ENCODE assay signal across 14 cellular contexts in genomic region chr18:44143054-44143453, GRCh38.
DNase-seq lines count a peak whose midpoint lies in the region; ATAC-seq lines count a peak whose summit lies in the region.
"Had no signal": no experiment of that assay in that cellular context is flagged by ENCODE, and none has a peak within 500 bp of the region (broad histone marks: within the 10 kb centered on the region; RNA-seq: fewer than 3 reads in every experiment).

No MANE protein-coding gene starts in this region.

- no peak for ATAC-seq in GM18498 (IDR thresholded peaks at IDR 0.05; ENCODE audit: unreplicated experiment)
- no peak for ATAC-seq in HG03432 (IDR thresholded peaks at IDR 0.05; ENCODE audit: unreplicated experiment)
- ATAC-seq in HG02642 (IDR thresholded peaks at IDR 0.05; ENCODE audit: poor library complexity, unreplicated experiment) = no peak
- ATAC-seq: A549, HCT116, HepG2 had no signal

- DNase-seq in SK-N-DZ (ENCODE audit: low spot score) = peak; percentile 1
- peak; percentile 8 for DNase-seq in glomerular visceral epithelial cell (ENCODE audit: extremely low spot score)
- peak; percentile 46 for DNase-seq in left kidney (ENCODE audit: low read depth, low spot score)
- DNase-seq in renal cortical epithelial cell (ENCODE audit: low read depth) = peak; percentile 92
- DNase-seq in CD1c-positive myeloid dendritic cell (ENCODE audit: extremely low spot score) = no peak
- DNase-seq: Caco-2; CD8-positive, alpha-beta memory T cell; GM23248 had no signal
